39 cellular contexts compared by ENCODE assay signal in the genomic region with DNA sequence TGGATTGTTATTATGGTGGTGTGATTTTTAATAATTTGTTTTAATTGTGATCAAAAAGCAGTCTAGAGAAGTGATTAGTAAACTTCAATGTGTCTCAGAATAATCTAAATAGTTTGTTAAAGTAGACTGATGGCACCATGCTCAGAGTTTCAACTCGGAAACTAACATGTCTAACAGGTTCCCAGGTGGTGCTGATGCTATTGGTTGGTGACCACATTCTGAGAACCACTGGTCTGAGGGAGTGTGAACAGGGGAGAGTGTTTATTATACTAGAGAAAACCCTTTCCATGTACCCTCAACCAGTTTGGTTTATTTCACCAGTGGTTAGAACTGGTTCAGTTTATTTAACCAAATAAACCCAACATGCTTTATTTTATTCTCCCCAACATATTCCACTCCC.
"Had no signal": no experiment of that assay in that cellular context is flagged by ENCODE, and none has a peak within 500 bp of the region (broad histone marks: within the 10 kb centered on the region; RNA-seq: fewer than 3 reads in every experiment).

No MANE protein-coding gene starts in this region.

- H3K27me3 ChIP-seq: adrenal gland, ascending aorta, body of pancreas, brain microvascular endothelial cell, breast epithelium, cardiac muscle cell had no signal

- H3K27ac ChIP-seq: adrenal gland, ascending aorta, body of pancreas, brain microvascular endothelial cell, breast epithelium, cardiac muscle cell had no signal

- H3K4me1 ChIP-seq: adrenal gland, ascending aorta, body of pancreas, breast epithelium had no signal

- H3K36me3 ChIP-seq: adrenal gland, ascending aorta, brain microvascular endothelial cell, breast epithelium, cardiac muscle cell had no signal

- ATAC-seq: activated naive CD4-positive, alpha-beta T cell treated with anti-CD3 and anti-CD28 coated beads, Interleukin-2, amount 50 U/mL, for 72 hours; activated naive CD8-positive, alpha-beta T cell treated with anti-CD3 and anti-CD28 coated beads, Interleukin-2, amount 50 U/mL, for 24 hours; activated T-cell treated with anti-CD3 and anti-CD28 coated beads, Interleukin-2, amount 50 U/mL, for 4 hours; activated T-cell treated with anti-CD3 and anti-CD28 coated beads, Interleukin-2, amount 50 U/mL, for 72 hours; activated T-helper 17 cell treated with anti-CD3 and anti-CD28 coated beads, Interleukin-2, amount 50 U/mL, for 72 hours; body of pancreas had no signal

- H3K9me3 ChIP-seq: adrenal gland, ascending aorta, body of pancreas, breast epithelium had no signal

- H3K4me1 Mint-ChIP-seq: activated naive CD4-positive, alpha-beta T cell treated with anti-CD3 and anti-CD28 coated beads, Interleukin-2, amount 10 ng/mL, durations not matched to agents 7 days and 5 days; activated naive CD4-positive, alpha-beta T cell treated with anti-CD3 and anti-CD28 coated beads, Interleukin-2, amount 50 U/mL, for 24 hours; activated naive CD8-positive, alpha-beta T cell treated with anti-CD3 and anti-CD28 coated beads for 36 hours; activated naive CD8-positive, alpha-beta T cell treated with anti-CD3 and anti-CD28 coated beads, Interleukin-2, amount 10 ng/mL, durations not matched to agents 7 days and 5 days; activated naive CD8-positive, alpha-beta T cell treated with anti-CD3 and anti-CD28 coated beads, Interleukin-2, amount 50 U/mL, for 24 hours; activated T-helper 17 cell treated with anti-CD3 and anti-CD28 coated beads, Interleukin-2, amount 50 U/mL, for 72 hours; brain; central memory CD8-positive, alpha-beta T cell had no signal

- H3K9me3 Mint-ChIP-seq: activated naive CD4-positive, alpha-beta T cell treated with anti-CD3 and anti-CD28 coated beads for 36 hours; activated naive CD4-positive, alpha-beta T cell treated with anti-CD3 and anti-CD28 coated beads, Interleukin-2, amount 10 ng/mL, durations not matched to agents 7 days and 5 days; activated naive CD4-positive, alpha-beta T cell treated with anti-CD3 and anti-CD28 coated beads, Interleukin-2, amount 50 U/mL, for 24 hours; activated naive CD4-positive, alpha-beta T cell treated with anti-CD3 and anti-CD28 coated beads, Interleukin-2, amount 50 U/mL, for 72 hours; activated naive CD8-positive, alpha-beta T cell treated with anti-CD3 and anti-CD28 coated beads for 36 hours; activated naive CD8-positive, alpha-beta T cell treated with anti-CD3 and anti-CD28 coated beads, Interleukin-2, amount 10 ng/mL, durations not matched to agents 7 days and 5 days; activated naive CD8-positive, alpha-beta T cell treated with anti-CD3 and anti-CD28 coated beads, Interleukin-2, amount 50 U/mL, for 24 hours; activated T-cell treated with anti-CD3 and anti-CD28 coated beads, Interleukin-2, amount 50 U/mL, for 24 hours; activated T-cell treated with anti-CD3 and anti-CD28 coated beads, Interleukin-2, amount 50 U/mL, for 4 hours; activated T-cell treated with anti-CD3 and anti-CD28 coated beads, Interleukin-2, amount 50 U/mL, for 72 hours; activated T-helper 1 cell treated with anti-CD3 and anti-CD28 coated beads, Interleukin-12 subunit alpha, Interleukin-12 subunit beta, Interleukin-2, Interleukin-4 antibody, amounts not matched to agents 30 ng/mL and 10 ng/mL and 1 ng/mL, durations not matched to agents 14 hours and 24 hours and 36 hours; activated T-helper 17 cell treated with anti-CD3 and anti-CD28 coated beads, Interleukin-2, amount 50 U/mL, for 72 hours; activated T-helper 2 cell treated with anti-CD3 and anti-CD28 coated beads, Interferon-gamma antibody, Interleukin-2, Interleukin-4, amounts not matched to agents 10 μg/mL and 5 μg/mL and 100 μg/mL, durations not matched to agents 14 hours and 24 hours and 36 hours; brain; central memory CD8-positive, alpha-beta T cell had no signal

- H3K27ac Mint-ChIP-seq: activated naive CD4-positive, alpha-beta T cell treated with anti-CD3 and anti-CD28 coated beads for 36 hours; activated naive CD4-positive, alpha-beta T cell treated with anti-CD3 and anti-CD28 coated beads, Interleukin-2, amount 10 ng/mL, durations not matched to agents 7 days and 5 days; activated naive CD4-positive, alpha-beta T cell treated with anti-CD3 and anti-CD28 coated beads, Interleukin-2, amount 50 U/mL, for 24 hours; activated naive CD4-positive, alpha-beta T cell treated with anti-CD3 and anti-CD28 coated beads, Interleukin-2, amount 50 U/mL, for 72 hours; activated naive CD8-positive, alpha-beta T cell; activated naive CD8-positive, alpha-beta T cell treated with anti-CD3 and anti-CD28 coated beads for 36 hours; activated naive CD8-positive, alpha-beta T cell treated with anti-CD3 and anti-CD28 coated beads, Interleukin-2, amount 10 ng/mL, durations not matched to agents 7 days and 5 days; activated naive CD8-positive, alpha-beta T cell treated with anti-CD3 and anti-CD28 coated beads, Interleukin-2, amount 50 U/mL, for 24 hours; activated T-cell treated with anti-CD3 and anti-CD28 coated beads, Interleukin-2, amount 50 U/mL, for 24 hours; activated T-cell treated with anti-CD3 and anti-CD28 coated beads, Interleukin-2, amount 50 U/mL, for 72 hours; activated T-helper 1 cell treated with anti-CD3 and anti-CD28 coated beads, Interleukin-12 subunit alpha, Interleukin-12 subunit beta, Interleukin-2, Interleukin-4 antibody, amounts not matched to agents 30 ng/mL and 10 ng/mL and 1 ng/mL, durations not matched to agents 14 hours and 24 hours and 36 hours; activated T-helper 17 cell treated with anti-CD3 and anti-CD28 coated beads, Interleukin-2, amount 50 U/mL, for 72 hours; activated T-helper 2 cell treated with anti-CD3 and anti-CD28 coated beads, Interferon-gamma antibody, Interleukin-2, Interleukin-4, amounts not matched to agents 10 μg/mL and 5 μg/mL and 100 μg/mL, durations not matched to agents 14 hours and 24 hours and 36 hours; brain had no signal

- H3K27me3 Mint-ChIP-seq: activated naive CD4-positive, alpha-beta T cell treated with anti-CD3 and anti-CD28 coated beads, Interleukin-2, amount 10 ng/mL, durations not matched to agents 7 days and 5 days; activated T-helper 17 cell treated with anti-CD3 and anti-CD28 coated beads, Interleukin-2, amount 50 U/mL, for 72 hours; brain had no signal

- DNase-seq: activated effector memory CD4-positive, alpha-beta T cell treated with anti-CD3 and anti-CD28 coated beads, Interleukin-2, amount 50 U/mL, for 16 hours; activated effector memory CD4-positive, alpha-beta T cell treated with Interleukin-2 at 50 U/mL for 16 hours; activated gamma-delta T cell; activated gamma-delta T cell treated with Interleukin-2 at 50 U/mL for 16 hours; activated naive CD4-positive, alpha-beta T cell; activated naive CD4-positive, alpha-beta T cell treated with anti-CD3 and anti-CD28 coated beads for 36 hours; activated naive CD4-positive, alpha-beta T cell treated with anti-CD3 and anti-CD28 coated beads, Interleukin-2, amount 10 ng/mL, durations not matched to agents 7 days and 5 days; activated naive CD4-positive, alpha-beta T cell treated with anti-CD3 and anti-CD28 coated beads, Interleukin-2, amount 50 U/mL, for 16 hours; activated naive CD4-positive, alpha-beta T cell treated with Interleukin-2 at 50 U/mL for 16 hours; activated naive CD8-positive, alpha-beta T cell treated with anti-CD3 and anti-CD28 coated beads for 36 hours; activated naive CD8-positive, alpha-beta T cell treated with anti-CD3 and anti-CD28 coated beads, Interleukin-2, amount 10 ng/mL, durations not matched to agents 7 days and 5 days; activated naive CD8-positive, alpha-beta T cell treated with anti-CD3 and anti-CD28 coated beads, Interleukin-2, amount 50 U/mL, for 24 hours; activated T-cell treated with anti-CD3 and anti-CD28 coated beads, Interleukin-2, amount 50 U/mL, for 24 hours; activated T-cell treated with anti-CD3 and anti-CD28 coated beads, Interleukin-2, amount 50 U/mL, for 4 hours; activated T-cell treated with anti-CD3 and anti-CD28 coated beads, Interleukin-2, amount 50 U/mL, for 48 hours; activated T-cell treated with anti-CD3 and anti-CD28 coated beads, Interleukin-2, amount 50 U/mL, for 72 hours; adrenal gland; amniotic stem cell; amygdala; anterior cingulate cortex; aorta; body of pancreas; brain microvascular endothelial cell; caudate nucleus; central memory CD4-positive, alpha-beta T cell; cerebellar nuclear complex had no signal

- H3K36me3 Mint-ChIP-seq: activated naive CD4-positive, alpha-beta T cell treated with anti-CD3 and anti-CD28 coated beads, Interleukin-2, amount 10 ng/mL, durations not matched to agents 7 days and 5 days; activated naive CD4-positive, alpha-beta T cell treated with anti-CD3 and anti-CD28 coated beads, Interleukin-2, amount 50 U/mL, for 24 hours; activated naive CD4-positive, alpha-beta T cell treated with anti-CD3 and anti-CD28 coated beads, Interleukin-2, amount 50 U/mL, for 72 hours; activated naive CD8-positive, alpha-beta T cell; activated naive CD8-positive, alpha-beta T cell treated with anti-CD3 and anti-CD28 coated beads for 36 hours; activated naive CD8-positive, alpha-beta T cell treated with anti-CD3 and anti-CD28 coated beads, Interleukin-2, amount 10 ng/mL, durations not matched to agents 7 days and 5 days; brain had no signal

- H3K4me3 ChIP-seq: adrenal gland, ascending aorta, body of pancreas, breast epithelium, cardiac muscle cell had no signal

- H3K4me3 Mint-ChIP-seq: activated naive CD4-positive, alpha-beta T cell treated with anti-CD3 and anti-CD28 coated beads for 36 hours; activated naive CD4-positive, alpha-beta T cell treated with anti-CD3 and anti-CD28 coated beads, Interleukin-2, amount 10 ng/mL, durations not matched to agents 7 days and 5 days; activated naive CD4-positive, alpha-beta T cell treated with anti-CD3 and anti-CD28 coated beads, Interleukin-2, amount 50 U/mL, for 24 hours; activated naive CD8-positive, alpha-beta T cell; activated naive CD8-positive, alpha-beta T cell treated with anti-CD3 and anti-CD28 coated beads for 36 hours; activated naive CD8-positive, alpha-beta T cell treated with anti-CD3 and anti-CD28 coated beads, Interleukin-2, amount 10 ng/mL, durations not matched to agents 7 days and 5 days; activated naive CD8-positive, alpha-beta T cell treated with anti-CD3 and anti-CD28 coated beads, Interleukin-2, amount 50 U/mL, for 24 hours; activated T-cell treated with anti-CD3 and anti-CD28 coated beads, Interleukin-2, amount 50 U/mL, for 24 hours; activated T-cell treated with anti-CD3 and anti-CD28 coated beads, Interleukin-2, amount 50 U/mL, for 4 hours; activated T-cell treated with anti-CD3 and anti-CD28 coated beads, Interleukin-2, amount 50 U/mL, for 72 hours; activated T-helper 1 cell treated with anti-CD3 and anti-CD28 coated beads, Interleukin-12 subunit alpha, Interleukin-12 subunit beta, Interleukin-2, Interleukin-4 antibody, amounts not matched to agents 30 ng/mL and 10 ng/mL and 1 ng/mL, durations not matched to agents 14 hours and 24 hours and 36 hours; activated T-helper 17 cell treated with anti-CD3 and anti-CD28 coated beads, Interleukin-2, amount 50 U/mL, for 72 hours; brain; central memory CD8-positive, alpha-beta T cell had no signal

- FAIRE-seq: astrocyte, bronchial epithelial cell had no signal
